ENCODE assay signal across 9 cellular contexts in the genomic region with DNA sequence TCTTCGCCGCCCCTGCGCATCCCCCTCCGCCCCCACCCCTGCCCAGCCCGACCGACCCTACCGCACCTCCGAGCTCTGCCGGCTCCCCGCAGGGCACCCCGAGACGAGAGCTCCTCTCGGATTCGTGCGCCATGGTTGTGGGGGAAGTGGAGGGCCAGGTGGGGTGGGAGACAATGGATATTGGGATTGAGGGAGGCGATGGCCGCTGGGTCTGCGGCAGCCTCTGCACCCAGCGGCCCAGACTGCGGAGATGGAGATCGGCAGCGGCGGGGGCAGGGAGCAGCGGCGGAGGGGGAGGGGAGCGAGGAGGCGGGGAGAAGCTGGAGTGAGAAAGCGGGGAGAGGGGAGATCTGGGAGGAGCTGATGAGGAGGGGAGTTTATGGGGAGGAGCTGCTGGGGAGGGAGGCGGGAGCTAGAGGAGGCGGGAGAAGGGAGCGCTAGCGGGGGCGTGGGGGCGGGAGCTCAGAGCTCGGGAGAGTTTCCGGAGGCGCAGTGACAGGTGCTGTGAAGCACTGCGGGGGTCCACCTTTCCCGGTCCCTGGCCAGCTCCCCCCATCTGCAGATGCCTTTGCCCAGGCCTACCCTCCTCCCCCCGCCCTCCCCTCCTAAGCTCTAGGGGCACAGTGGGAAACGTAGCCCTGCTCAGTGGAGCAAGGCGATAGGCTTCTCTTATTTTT. TPM values are rescaled to one million over a fixed set of nuclear protein-coding genes. Genes with fewer than 3 reads are reported as not detected.
DNase-seq lines count a peak whose midpoint lies in the region; TF ChIP-seq lines count a peak whose summit lies in the region.
"Had no signal": no experiment of that assay in that cellular context is flagged by ENCODE, and none has a peak within 500 bp of the region (broad histone marks: within the 10 kb centered on the region; RNA-seq: fewer than 3 reads in every experiment).

A gene (minus strand): TSS at position 352 of the 677 bp plus-strand sequence. CDS start 219 bp downstream, at position 133.

- peak within 1 kb of the TSS; percentile 59 for H3K27ac ChIP-seq in SJCRH30
- peak within 1 kb of the TSS; percentile 79 for H3K27ac ChIP-seq in cardiac muscle cell
- H3K27ac ChIP-seq in ovary, result peak within 1 kb of the TSS; percentile 53 to 71
- H3K27ac ChIP-seq in thymus (ENCODE audit: low read depth), result peak within 1 kb of the TSS; percentile 80
- H3K27ac ChIP-seq: KMS-11 had no signal

- peaks cover 16% of the 10 kb centered on the region for H3K4me1 Mint-ChIP-seq in activated naive CD8-positive, alpha-beta T cell (ENCODE audit: low read depth)

- TF ChIP-seq POLR2A in ovary (IDR thresholded peaks at IDR 0.05), result no peak

- H3K27ac Mint-ChIP-seq in activated naive CD8-positive, alpha-beta T cell, result peak within 1 kb of the TSS; percentile 77

- WGBS in ovary, 3 donors, result 0 to 1% (median 1%) methylated on average over 40 to 42 of the region's 42 CpGs
- WGBS in thymus, result under 1% methylated on average over 42 of the region's 42 CpGs

- H3K9me3 ChIP-seq in SJCRH30 (replicated peaks), result no peaks in the 10 kb centered on the region
- H3K9me3 ChIP-seq in cardiac muscle cell (ENCODE audit: low read depth), result no peaks in the 10 kb centered on the region
- no peaks in the 10 kb centered on the region for H3K9me3 ChIP-seq in ovary
- no peaks in the 10 kb centered on the region for H3K9me3 ChIP-seq in thymus (ENCODE audit: control insufficient read depth)

- peaks cover 10% of the 10 kb centered on the region for H3K4me1 ChIP-seq in SJCRH30
- peaks cover 4% of the 10 kb centered on the region for H3K4me1 ChIP-seq in cardiac muscle cell (ENCODE audit: low read depth)
- H3K4me1 ChIP-seq in ovary (ENCODE audit: insufficient read depth), result peaks cover 4% of the 10 kb centered on the region
- peaks cover 8% of the 10 kb centered on the region for H3K4me1 ChIP-seq in thymus (ENCODE audit: control insufficient read depth, insufficient read depth, low read length)

- TF ChIP-seq CTCF in cardiac muscle cell (IDR thresholded peaks at IDR 0.05; ENCODE audit: low read depth, low read length) (no peak), ovary (IDR thresholded peaks at IDR 0.05) (no peak)

- H3K9me3 Mint-ChIP-seq in activated naive CD8-positive, alpha-beta T cell (ENCODE audit: low read depth), result no peaks in the 10 kb centered on the region

- intact Hi-C loops in ovary (cut with DNase I), result no loop called here

- peaks cover under 1% of the 10 kb centered on the region for H3K36me3 Mint-ChIP-seq in activated naive CD8-positive, alpha-beta T cell

- no peak for TF ChIP-seq EP300 in ovary (IDR thresholded peaks at IDR 0.05)

- H3K4me3 ChIP-seq in SJCRH30 (peak within 1 kb of the TSS; percentile 88), cardiac muscle cell (peak within 1 kb of the TSS; percentile 87), ovary (peak within 1 kb of the TSS; percentile 58), thymus (ENCODE audit: low read length) (peak within 1 kb of the TSS; percentile 87)

- peak within 1 kb of the TSS; percentile 87 for H3K4me3 Mint-ChIP-seq in activated naive CD8-positive, alpha-beta T cell

- peak; percentile 88 for DNase-seq in DMS153 (lab: John Stamatoyannopoulos, UW)
- peak; percentile 79 for DNase-seq in HuH-7 (ENCODE audit: low spot score)
- DNase-seq in SJCRH30, result peak; percentile 90 to 91
- peak; percentile 81 to 91 for DNase-seq in cardiac muscle cell (ENCODE audit: low read depth in 1 of 2, low spot score in 1 of 2)
- DNase-seq in ovary, result peak; percentile 84 to 86 (median 85)
- no peak for DNase-seq in H4 (ENCODE audit: low spot score)

- 0 out of 2 replicates have a peak, but pooled peaks cover 4% of the 10 kb centered on the region for H3K27me3 ChIP-seq in SJCRH30
- no peaks in the 10 kb centered on the region for H3K27me3 ChIP-seq in cardiac muscle cell
- H3K27me3 ChIP-seq in ovary, result no peaks in the 10 kb centered on the region
- no peaks in the 10 kb centered on the region for H3K27me3 ChIP-seq in thymus (ENCODE audit: control insufficient read depth, insufficient read depth)

- no peaks in the 10 kb centered on the region for H3K27me3 Mint-ChIP-seq in activated naive CD8-positive, alpha-beta T cell

- H3K36me3 ChIP-seq in SJCRH30 (no peaks in the 10 kb centered on the region), cardiac muscle cell (no peaks in the 10 kb centered on the region), ovary (no peaks in the 10 kb centered on the region), thymus (ENCODE audit: control insufficient read depth, insufficient read depth) (no peaks in the 10 kb centered on the region)

RNA-seq across cellular contexts. Expression of the gene that starts here (rescaled TPM):
- 16.4 and 19.7 TPM in 2 replicates for total RNA-seq in SJCRH30 (2014; rRNA removed; shearing (Covaris generic))
- total RNA-seq in cardiac muscle cell (56.8 and 74.6 TPM in 2 replicates), ovary (10 to 100 TPM; 11.9 to 38.8 (median 22.8) TPM)
- polyA plus RNA-seq in cardiac muscle cell (32.5 and 39.8 TPM in 2 replicates), ovary (10 to 100 TPM; 25.9 to 32.7 TPM), thymus (4.1 TPM)
- total RNA-seq in H4 (2014; rRNA removed; shearing (Covaris generic)), result 0.06 and 0.75 TPM in 2 replicates
